Comparison of ENCODE assay signal across 1 cellular context in the genomic region with DNA sequence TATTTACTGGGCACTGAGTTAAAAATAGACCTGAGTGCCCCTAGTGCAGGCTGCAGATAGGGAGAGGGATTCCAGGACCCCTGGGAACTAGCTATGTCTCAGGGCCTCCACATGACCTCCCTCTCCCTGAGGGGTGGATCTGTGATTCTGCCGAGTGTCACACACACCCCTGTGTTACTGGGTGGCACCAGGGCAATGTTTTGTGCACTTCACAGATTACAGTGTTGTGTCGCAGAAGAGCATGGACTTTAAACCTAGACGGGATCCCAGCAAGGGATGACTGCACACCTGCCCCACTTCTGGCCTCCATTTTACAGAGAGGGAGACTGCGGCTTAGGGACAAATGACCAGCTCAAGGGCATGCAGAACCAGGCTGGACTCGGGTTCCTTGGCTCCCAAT.
TF ChIP-seq lines count a peak whose summit lies in the region.

No MANE protein-coding gene starts in this region.

TF ChIP-seq in HepG2, 621 proteins besides CTCF, POLR2A, EP300 and RAD21 (continued from another document and continues in another):
- TF ChIP-seq HOMEZ (CRISPR knock-in tag; IDR thresholded peaks at IDR 0.05; ENCODE audit: low read depth): no peak
- no peak; the same call in 1 of the 2 replicates for TF ChIP-seq ZNF362 (CRISPR knock-in tag; IDR thresholded peaks at IDR 0.05; ENCODE audit: borderline replicate concordance)
- TF ChIP-seq ZNF546 (CRISPR knock-in tag; conservative IDR thresholded peaks at IDR 0.05): no peak
- TF ChIP-seq MYPOP (CRISPR knock-in tag; IDR thresholded peaks at IDR 0.05): no peak
- no peak for TF ChIP-seq PHF5A (CRISPR knock-in tag; IDR thresholded peaks at IDR 0.05; ENCODE audit: low read depth, unreplicated experiment)
- TF ChIP-seq, protein P1, sequence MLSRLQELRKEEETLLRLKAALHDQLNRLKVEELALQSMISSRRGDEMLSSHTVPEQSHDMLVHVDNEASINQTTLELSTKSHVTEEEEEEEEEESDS (CRISPR knock-in tag; IDR thresholded peaks at IDR 0.05; ENCODE audit: borderline replicate concordance): no peak
- no peak for TF ChIP-seq RFXANK (CRISPR knock-in tag; IDR thresholded peaks at IDR 0.05)
- TF ChIP-seq RBM22 (optimal IDR thresholded peaks at IDR 0.05; ENCODE audit: low read length): no peak
- peak; percentile 41 for TF ChIP-seq GATAD2A (CRISPR knock-in tag; IDR thresholded peaks at IDR 0.05)
- no peak for TF ChIP-seq SATB2 (CRISPR knock-in tag; IDR thresholded peaks at IDR 0.05)
- TF ChIP-seq, protein P2, sequence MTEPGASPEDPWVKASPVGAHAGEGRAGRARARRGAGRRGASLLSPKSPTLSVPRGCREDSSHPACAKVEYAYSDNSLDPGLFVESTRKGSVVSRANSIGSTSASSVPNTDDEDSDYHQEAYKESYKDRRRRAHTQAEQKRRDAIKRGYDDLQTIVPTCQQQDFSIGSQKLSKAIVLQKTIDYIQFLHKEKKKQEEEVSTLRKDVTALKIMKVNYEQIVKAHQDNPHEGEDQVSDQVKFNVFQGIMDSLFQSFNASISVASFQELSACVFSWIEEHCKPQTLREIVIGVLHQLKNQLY (CRISPR knock-in tag; IDR thresholded peaks at IDR 0.05): no peak
- TF ChIP-seq YY1 (IDR thresholded peaks at IDR 0.05; ENCODE audit: insufficient read depth, insufficient replicate concordance, low read depth, low read length): peak; percentile 52
- 0 out of 2 replicates have a peak, but pooled peaks have one; percentile 19 for TF ChIP-seq SALL1 (CRISPR knock-in tag; IDR thresholded peaks at IDR 0.05)
- no peak for TF ChIP-seq PHB2 (IDR thresholded peaks at IDR 0.05; ENCODE audit: partially characterized antibody)
- TF ChIP-seq ZNF501 (CRISPR knock-in tag; IDR thresholded peaks at IDR 0.05): 0 out of 2 replicates have a peak, but pooled peaks have one; percentile 22
- TF ChIP-seq ZBTB49 (CRISPR knock-in tag; IDR thresholded peaks at IDR 0.05; ENCODE audit: borderline replicate concordance): no peak
- TF ChIP-seq ZNF543 (CRISPR knock-in tag; IDR thresholded peaks at IDR 0.05): 0 out of 2 replicates have a peak, but pooled peaks have one; percentile 31
- peak; percentile 15 for TF ChIP-seq TEAD3 (CRISPR knock-in tag; optimal IDR thresholded peaks at IDR 0.05; ENCODE audit: borderline replicate concordance)
- TF ChIP-seq ZFP36L1 (CRISPR knock-in tag; IDR thresholded peaks at IDR 0.05): no peak
- TF ChIP-seq HDAC2 (CRISPR knock-in tag; IDR thresholded peaks at IDR 0.05): peak; percentile 55; the same call in 1 of the 2 replicates
- TF ChIP-seq ATRX (CRISPR knock-in tag; IDR thresholded peaks at IDR 0.05; ENCODE audit: borderline replicate concordance): no peak
- TF ChIP-seq, protein P3, sequence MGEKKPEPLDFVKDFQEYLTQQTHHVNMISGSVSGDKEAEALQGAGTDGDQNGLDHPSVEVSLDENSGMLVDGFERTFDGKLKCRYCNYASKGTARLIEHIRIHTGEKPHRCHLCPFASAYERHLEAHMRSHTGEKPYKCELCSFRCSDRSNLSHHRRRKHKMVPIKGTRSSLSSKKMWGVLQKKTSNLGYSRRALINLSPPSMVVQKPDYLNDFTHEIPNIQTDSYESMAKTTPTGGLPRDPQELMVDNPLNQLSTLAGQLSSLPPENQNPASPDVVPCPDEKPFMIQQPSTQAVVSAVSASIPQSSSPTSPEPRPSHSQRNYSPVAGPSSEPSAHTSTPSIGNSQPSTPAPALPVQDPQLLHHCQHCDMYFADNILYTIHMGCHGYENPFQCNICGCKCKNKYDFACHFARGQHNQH (CRISPR knock-in tag; IDR thresholded peaks at IDR 0.05): no peak
- 0 out of 2 replicates have a peak, but pooled peaks have one; percentile 3 for TF ChIP-seq ZNF230 (CRISPR knock-in tag; IDR thresholded peaks at IDR 0.05)
- TF ChIP-seq, protein P4, sequence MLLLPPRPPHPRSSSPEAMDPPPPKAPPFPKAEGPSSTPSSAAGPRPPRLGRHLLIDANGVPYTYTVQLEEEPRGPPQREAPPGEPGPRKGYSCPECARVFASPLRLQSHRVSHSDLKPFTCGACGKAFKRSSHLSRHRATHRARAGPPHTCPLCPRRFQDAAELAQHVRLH (CRISPR knock-in tag; IDR thresholded peaks at IDR 0.05; ENCODE audit: borderline replicate concordance, low read depth): no peak
- no peak for TF ChIP-seq KDM6A (CRISPR knock-in tag; IDR thresholded peaks at IDR 0.05; ENCODE audit: low read depth)
- no peak for TF ChIP-seq KLF16 (CRISPR knock-in tag; IDR thresholded peaks at IDR 0.05)
- peak; percentile 52 for TF ChIP-seq HNF4G (IDR thresholded peaks at IDR 0.05; ENCODE audit: borderline replicate concordance, low read depth, low read length)
- TF ChIP-seq HNF4G (CRISPR knock-in tag; IDR thresholded peaks at IDR 0.05; ENCODE audit: borderline replicate concordance, low read depth): no peak
- no peak for TF ChIP-seq ZBTB7A (CRISPR knock-in tag; IDR thresholded peaks at IDR 0.05)
- no peak for TF ChIP-seq SP140L (CRISPR knock-in tag; IDR thresholded peaks at IDR 0.05; ENCODE audit: borderline replicate concordance)
- TF ChIP-seq MLXIP (CRISPR knock-in tag; IDR thresholded peaks at IDR 0.05; ENCODE audit: borderline replicate concordance): no peak
- peak; percentile 67; the same call in 1 of the 2 replicates for TF ChIP-seq ZNF83 (CRISPR knock-in tag; IDR thresholded peaks at IDR 0.05; ENCODE audit: borderline replicate concordance)
- no peak for TF ChIP-seq SRF (IDR thresholded peaks at IDR 0.05; ENCODE audit: low read depth, low read length)
- no peak for TF ChIP-seq ZNF256 (CRISPR knock-in tag; conservative IDR thresholded peaks at IDR 0.05)
- no peak for TF ChIP-seq CHCHD3 (CRISPR knock-in tag; IDR thresholded peaks at IDR 0.05)
- no peak for TF ChIP-seq ZNF598 (CRISPR knock-in tag; IDR thresholded peaks at IDR 0.05; ENCODE audit: borderline replicate concordance)
- TF ChIP-seq FOSL2 (CRISPR knock-in tag; IDR thresholded peaks at IDR 0.05): peak; percentile 32
- peak; percentile 77; the same call in 1 of the 2 replicates for TF ChIP-seq ZNF646 (CRISPR knock-in tag; IDR thresholded peaks at IDR 0.05)
- TF ChIP-seq MXI1 (IDR thresholded peaks at IDR 0.05; ENCODE audit: borderline replicate concordance, low read depth, low read length): no peak
- TF ChIP-seq CEBPG (CRISPR knock-in tag; IDR thresholded peaks at IDR 0.05): no peak
- TF ChIP-seq ZBTB21 (CRISPR knock-in tag; IDR thresholded peaks at IDR 0.05): no peak
- TF ChIP-seq ZIK1 (CRISPR knock-in tag; IDR thresholded peaks at IDR 0.05; ENCODE audit: borderline replicate concordance, low read depth): 0 out of 2 replicates have a peak, but pooled peaks have one; percentile 0
- TF ChIP-seq HOXA5 (CRISPR knock-in tag; IDR thresholded peaks at IDR 0.05): no peak
- TF ChIP-seq ZNF883 (CRISPR knock-in tag; IDR thresholded peaks at IDR 0.05; ENCODE audit: not compliant biosample characterization): peak; percentile 11
